ENCODE assay signal across 29 cellular contexts in the genomic region with DNA sequence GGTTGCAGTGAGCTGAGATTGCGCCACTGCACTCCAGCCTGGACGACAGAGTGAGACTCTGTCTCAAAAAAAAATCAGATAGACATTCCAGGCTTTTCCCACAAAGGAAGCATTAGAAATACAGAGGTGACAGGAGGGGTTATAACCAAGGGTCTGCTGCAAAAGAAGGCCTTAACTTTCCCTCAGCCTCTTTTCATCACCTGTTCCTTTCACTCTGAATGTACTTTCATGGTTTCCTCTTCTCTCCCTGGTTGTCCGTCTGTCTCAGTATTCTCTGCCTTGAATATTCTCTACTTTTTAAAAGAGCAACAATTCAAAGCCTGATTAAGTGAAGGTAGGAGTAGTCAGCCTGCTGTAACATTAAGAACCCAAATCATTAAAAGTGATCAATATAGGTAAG. TPM values are rescaled to one million over a fixed set of nuclear protein-coding genes. Genes with fewer than 3 reads are reported as not detected.
DNase-seq lines count a peak whose midpoint lies in the region; ATAC-seq, FAIRE-seq and TF ChIP-seq lines count a peak whose summit lies in the region.
"Had no signal": no experiment of that assay in that cellular context is flagged by ENCODE, and none has a peak within 500 bp of the region (broad histone marks: within the 10 kb centered on the region; RNA-seq: fewer than 3 reads in every experiment).

No MANE protein-coding gene starts in this region.

- no peak for TF ChIP-seq POLR2A in GM12891 (IDR thresholded peaks at IDR 0.05; ENCODE audit: low read depth, low read length)

- FAIRE-seq in GM12891 (lab: Jason Lieb, UNC) = no peak
- FAIRE-seq: HTR-8/SVneo, keratinocyte had no signal

- CTCF ChIA-PET in activated CD4-positive, alpha-beta T cell treated with anti-CD3 and anti-CD28 coated beads for 36 hours (lab: Charles Lee) = interaction anchor here (0.7 kb wide), 1 partner anchor 14 kb away, joined by 3 read pairs; no protein-coding TSS in a partner anchor

- intact Hi-C loops in activated CD4-positive, alpha-beta T cell treated with anti-CD3 and anti-CD28 coated beads for 36 hours (cut with DNase I, micrococcal nuclease) = loop anchor here in 1 of 2 experiments (10.0 kb wide), 1 partner anchor 262 kb away; the partner anchor contains the start of gene FNBP4
- intact Hi-C loops in activated T-helper 1 cell treated with anti-CD3 and anti-CD28 coated beads, Interleukin-12 subunit alpha, Interleukin-12 subunit beta, Interleukin-2, Interleukin-4 antibody, amounts not matched to agents 30 ng/mL and 10 ng/mL and 1 ng/mL, durations not matched to agents 14 hours and 24 hours and 36 hours (cut with micrococcal nuclease) = no loop called here

- DNase-seq in activated CD4-positive, alpha-beta T cell treated with anti-CD3 and anti-CD28 coated beads for 36 hours = no peak
- no peak for DNase-seq in activated CD4-positive, alpha-beta T cell treated with anti-CD3 and anti-CD28 coated beads for 1 hour
- DNase-seq in GM12891 (ENCODE audit: insufficient read length, low spot score) (no peak), caudate nucleus (lab: John Stamatoyannopoulos, UW) (no peak), T-helper 1 cell (no peak), AG08396 (ENCODE audit: low spot score) (no peak)
- no peak for DNase-seq in activated T-helper 1 cell treated with anti-CD3 and anti-CD28 coated beads, Interleukin-12 subunit alpha, Interleukin-12 subunit beta, Interleukin-2, Interleukin-4 antibody, amounts not matched to agents 30 ng/mL and 10 ng/mL and 1 ng/mL, durations not matched to agents 14 hours and 24 hours and 36 hours (ENCODE audit: low spot score)
- DNase-seq: BE2C; body of pancreas; Caco-2; colonic mucosa; DMS79 treated with DMSO at 0.1 percent for 48 hours; endodermal cell; esophagus squamous epithelium; HFFc6; NCI-H1092; NCI-H2029; NCI-H226; NCI-H774; OCI-M1; SHP77 treated with DMSO at 0.1 percent for 48 hours; stimulated activated CD4-positive, alpha-beta T cell treated with anti-CD3 and anti-CD28 coated beads, Interleukin-1b, Interleukin-23, amount 100 ng/mL, for 48 hours; stimulated activated naive CD4-positive, alpha-beta T cell had no signal

- peaks cover 69% of the 10 kb centered on the region for H3K4me1 Mint-ChIP-seq in activated CD4-positive, alpha-beta T cell treated with anti-CD3 and anti-CD28 coated beads for 36 hours
- peaks cover 53% of the 10 kb centered on the region for H3K4me1 Mint-ChIP-seq in activated T-helper 1 cell treated with anti-CD3 and anti-CD28 coated beads, Interleukin-12 subunit alpha, Interleukin-12 subunit beta, Interleukin-2, Interleukin-4 antibody, amounts not matched to agents 30 ng/mL and 10 ng/mL and 1 ng/mL, durations not matched to agents 14 hours and 24 hours and 36 hours (ENCODE audit: low read depth)
- H3K4me1 Mint-ChIP-seq in nephron = peaks cover 76% of the 10 kb centered on the region

- peaks cover 35% of the 10 kb centered on the region for H3K36me3 Mint-ChIP-seq in activated CD4-positive, alpha-beta T cell treated with anti-CD3 and anti-CD28 coated beads for 36 hours (ENCODE audit: low read depth)
- H3K36me3 Mint-ChIP-seq in activated T-helper 1 cell treated with anti-CD3 and anti-CD28 coated beads, Interleukin-12 subunit alpha, Interleukin-12 subunit beta, Interleukin-2, Interleukin-4 antibody, amounts not matched to agents 30 ng/mL and 10 ng/mL and 1 ng/mL, durations not matched to agents 14 hours and 24 hours and 36 hours (ENCODE audit: low read depth) = peaks cover 18% of the 10 kb centered on the region
- H3K36me3 Mint-ChIP-seq in nephron (ENCODE audit: low read depth) = peaks cover 11% of the 10 kb centered on the region

- no peak overlapping the region for H3K4me3 Mint-ChIP-seq in activated CD4-positive, alpha-beta T cell treated with anti-CD3 and anti-CD28 coated beads for 36 hours
- no peak overlapping the region for H3K4me3 Mint-ChIP-seq in activated T-helper 1 cell treated with anti-CD3 and anti-CD28 coated beads, Interleukin-12 subunit alpha, Interleukin-12 subunit beta, Interleukin-2, Interleukin-4 antibody, amounts not matched to agents 30 ng/mL and 10 ng/mL and 1 ng/mL, durations not matched to agents 14 hours and 24 hours and 36 hours
- H3K4me3 Mint-ChIP-seq in nephron = no peak overlapping the region
- H3K4me3 Mint-ChIP-seq: endodermal cell, HFFc6 had no signal

- no peaks in the 10 kb centered on the region for H3K27me3 Mint-ChIP-seq in activated CD4-positive, alpha-beta T cell treated with anti-CD3 and anti-CD28 coated beads for 36 hours
- no peaks in the 10 kb centered on the region for H3K27me3 Mint-ChIP-seq in activated T-helper 1 cell treated with anti-CD3 and anti-CD28 coated beads, Interleukin-12 subunit alpha, Interleukin-12 subunit beta, Interleukin-2, Interleukin-4 antibody, amounts not matched to agents 30 ng/mL and 10 ng/mL and 1 ng/mL, durations not matched to agents 14 hours and 24 hours and 36 hours (ENCODE audit: insufficient read depth)
- no peaks in the 10 kb centered on the region for H3K27me3 Mint-ChIP-seq in nephron (ENCODE audit: low read depth)

- ATAC-seq in activated CD4-positive, alpha-beta T cell treated with anti-CD3 and anti-CD28 coated beads for 36 hours = no peak
- ATAC-seq: body of pancreas, gastroesophageal sphincter had no signal

- H3K9me3 Mint-ChIP-seq in activated CD4-positive, alpha-beta T cell treated with anti-CD3 and anti-CD28 coated beads for 36 hours (ENCODE audit: low read depth) = no peaks in the 10 kb centered on the region
- H3K9me3 Mint-ChIP-seq in activated T-helper 1 cell treated with anti-CD3 and anti-CD28 coated beads, Interleukin-12 subunit alpha, Interleukin-12 subunit beta, Interleukin-2, Interleukin-4 antibody, amounts not matched to agents 30 ng/mL and 10 ng/mL and 1 ng/mL, durations not matched to agents 14 hours and 24 hours and 36 hours = no peaks in the 10 kb centered on the region
- no peaks in the 10 kb centered on the region for H3K9me3 Mint-ChIP-seq in nephron
- H3K9me3 Mint-ChIP-seq: endodermal cell, HFFc6 had no signal

- no peak overlapping the region for H3K27ac ChIP-seq in caudate nucleus (ENCODE audit: low read depth, low read length)
- H3K27ac ChIP-seq: 22Rv1, body of pancreas, colonic mucosa, esophagus squamous epithelium, gastroesophageal sphincter, skin epidermis had no signal

- H3K27ac Mint-ChIP-seq in activated CD4-positive, alpha-beta T cell treated with anti-CD3 and anti-CD28 coated beads for 36 hours = peak overlapping the region; percentile 12
- peak overlapping the region; percentile 2 for H3K27ac Mint-ChIP-seq in activated T-helper 1 cell treated with anti-CD3 and anti-CD28 coated beads, Interleukin-12 subunit alpha, Interleukin-12 subunit beta, Interleukin-2, Interleukin-4 antibody, amounts not matched to agents 30 ng/mL and 10 ng/mL and 1 ng/mL, durations not matched to agents 14 hours and 24 hours and 36 hours
- peak overlapping the region; percentile 36 to 64 (median 49) for H3K27ac Mint-ChIP-seq in nephron
- H3K27ac Mint-ChIP-seq: endodermal cell, HFFc6 had no signal

- TF ChIP-seq CTCF in nephron (IDR thresholded peaks at IDR 0.05; ENCODE audit: unreplicated experiment in 3 of 3) = no peak

- POLR2A ChIA-PET in activated CD4-positive, alpha-beta T cell treated with anti-CD3 and anti-CD28 coated beads for 36 hours (lab: Charles Lee) = no interaction called here

TF ChIP-seq in GM12891, 5 proteins besides CTCF, POLR2A, EP300 and RAD21:
- TF ChIP-seq PAX5 (IDR thresholded peaks at IDR 0.05; ENCODE audit: insufficient read depth, low read length, severe bottlenecking) (no peak), SPI1 (IDR thresholded peaks at IDR 0.05; ENCODE audit: low read depth, low read length) (peak; percentile 15; the same call in 1 of the 2 replicates), POU2F2 (IDR thresholded peaks at IDR 0.05; ENCODE audit: low read depth, low read length) (no peak), TAF1 (IDR thresholded peaks at IDR 0.05; ENCODE audit: low read depth, low read length) (no peak)

RNA-seq across cellular contexts. Expression of gene CELF1, which starts 50.2 kb away (rescaled TPM):
- 100 to 1,000 TPM; 132 to 143 TPM for total RNA-seq in activated CD4-positive, alpha-beta T cell treated with anti-CD3 and anti-CD28 coated beads for 36 hours
- polyA plus RNA-seq in GM12891 (2012; ENCODE audit: low read depth, missing spikeins) = 25.7 TPM
- total RNA-seq in activated T-helper 1 cell treated with anti-CD3 and anti-CD28 coated beads, Interleukin-12 subunit alpha, Interleukin-12 subunit beta, Interleukin-2, Interleukin-4 antibody, amounts not matched to agents 30 ng/mL and 10 ng/mL and 1 ng/mL, durations not matched to agents 14 hours and 24 hours and 36 hours = 148 and 155 TPM in 2 replicates

RNA-seq across cellular contexts. Expression of gene RAPSN, which starts 53.8 kb away (rescaled TPM):
- total RNA-seq in activated CD4-positive, alpha-beta T cell treated with anti-CD3 and anti-CD28 coated beads for 36 hours = under 1 TPM in 1 of 2 experiments, not detected in 1; 0.21 TPM
- polyA plus RNA-seq in GM12891 (2012; ENCODE audit: low read depth, missing spikeins) = not detected
- total RNA-seq in activated T-helper 1 cell treated with anti-CD3 and anti-CD28 coated beads, Interleukin-12 subunit alpha, Interleukin-12 subunit beta, Interleukin-2, Interleukin-4 antibody, amounts not matched to agents 30 ng/mL and 10 ng/mL and 1 ng/mL, durations not matched to agents 14 hours and 24 hours and 36 hours = 0.51 and 0.62 TPM in 2 replicates
- total RNA-seq: body of pancreas, colonic mucosa had no signal
